In the genomic region with DNA sequence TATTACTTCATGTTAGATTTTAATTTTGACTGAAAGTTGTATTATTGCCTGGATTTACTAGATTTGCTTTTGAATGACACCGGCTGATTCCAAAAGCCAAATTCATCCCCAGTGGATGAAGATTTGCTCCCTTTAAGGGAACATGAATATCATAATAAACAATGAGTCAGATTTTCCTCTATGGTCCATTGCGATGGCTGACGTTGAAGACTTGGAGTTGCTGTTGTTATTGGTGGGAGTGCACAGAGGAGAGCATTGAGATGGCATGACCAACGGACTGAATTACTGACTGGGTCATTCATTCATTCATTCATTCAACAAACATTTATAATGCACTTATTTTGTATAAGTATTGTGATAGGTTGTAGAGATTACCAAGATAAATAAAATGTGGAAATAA, we compare ENCODE assay signal across 1 cellular context.
TF ChIP-seq lines count a peak whose summit lies in the region.

No MANE protein-coding gene starts in this region.

TF ChIP-seq in IMR-90, 13 proteins besides CTCF, POLR2A, EP300 and RAD21 (continued from another document):
- TF ChIP-seq, protein P1, sequence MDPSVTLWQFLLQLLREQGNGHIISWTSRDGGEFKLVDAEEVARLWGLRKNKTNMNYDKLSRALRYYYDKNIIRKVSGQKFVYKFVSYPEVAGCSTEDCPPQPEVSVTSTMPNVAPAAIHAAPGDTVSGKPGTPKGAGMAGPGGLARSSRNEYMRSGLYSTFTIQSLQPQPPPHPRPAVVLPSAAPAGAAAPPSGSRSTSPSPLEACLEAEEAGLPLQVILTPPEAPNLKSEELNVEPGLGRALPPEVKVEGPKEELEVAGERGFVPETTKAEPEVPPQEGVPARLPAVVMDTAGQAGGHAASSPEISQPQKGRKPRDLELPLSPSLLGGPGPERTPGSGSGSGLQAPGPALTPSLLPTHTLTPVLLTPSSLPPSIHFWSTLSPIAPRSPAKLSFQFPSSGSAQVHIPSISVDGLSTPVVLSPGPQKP (IDR thresholded peaks at IDR 0.05; ENCODE audit: borderline replicate concordance, low read depth, low read length) = no peak
- TF ChIP-seq FOS (IDR thresholded peaks at IDR 0.05; ENCODE audit: low read depth, low read length) = peak; percentile 63
- TF ChIP-seq CHD1 (IDR thresholded peaks at IDR 0.05; ENCODE audit: low read depth, low read length) = no peak
- TF ChIP-seq CEBPB (IDR thresholded peaks at IDR 0.05; ENCODE audit: low read depth, low read length) = 0 out of 2 replicates have a peak, but pooled peaks have one; percentile 17
- TF ChIP-seq BHLHE40 (IDR thresholded peaks at IDR 0.05; ENCODE audit: low read depth, low read length) = peak; percentile 14; the same call in 1 of the 2 replicates
- TF ChIP-seq MAZ (IDR thresholded peaks at IDR 0.05; ENCODE audit: borderline replicate concordance, low read depth, low read length) = no peak
- no peak for TF ChIP-seq MXI1 (IDR thresholded peaks at IDR 0.05; ENCODE audit: borderline replicate concordance, low read depth, low read length)
- TF ChIP-seq MAFK (IDR thresholded peaks at IDR 0.05; ENCODE audit: low read depth, low read length) = no peak
- TF ChIP-seq, protein P2, sequence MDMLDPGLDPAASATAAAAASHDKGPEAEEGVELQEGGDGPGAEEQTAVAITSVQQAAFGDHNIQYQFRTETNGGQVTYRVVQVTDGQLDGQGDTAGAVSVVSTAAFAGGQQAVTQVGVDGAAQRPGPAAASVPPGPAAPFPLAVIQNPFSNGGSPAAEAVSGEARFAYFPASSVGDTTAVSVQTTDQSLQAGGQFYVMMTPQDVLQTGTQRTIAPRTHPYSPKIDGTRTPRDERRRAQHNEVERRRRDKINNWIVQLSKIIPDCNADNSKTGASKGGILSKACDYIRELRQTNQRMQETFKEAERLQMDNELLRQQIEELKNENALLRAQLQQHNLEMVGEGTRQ (IDR thresholded peaks at IDR 0.05; ENCODE audit: low read depth, low read length) = no peak
- TF ChIP-seq NFE2L2 (IDR thresholded peaks at IDR 0.05; ENCODE audit: low read depth, low read length) = no peak
TF ChIP-seq in IMR-90: peak in this region for 3.
